In the genomic region with DNA sequence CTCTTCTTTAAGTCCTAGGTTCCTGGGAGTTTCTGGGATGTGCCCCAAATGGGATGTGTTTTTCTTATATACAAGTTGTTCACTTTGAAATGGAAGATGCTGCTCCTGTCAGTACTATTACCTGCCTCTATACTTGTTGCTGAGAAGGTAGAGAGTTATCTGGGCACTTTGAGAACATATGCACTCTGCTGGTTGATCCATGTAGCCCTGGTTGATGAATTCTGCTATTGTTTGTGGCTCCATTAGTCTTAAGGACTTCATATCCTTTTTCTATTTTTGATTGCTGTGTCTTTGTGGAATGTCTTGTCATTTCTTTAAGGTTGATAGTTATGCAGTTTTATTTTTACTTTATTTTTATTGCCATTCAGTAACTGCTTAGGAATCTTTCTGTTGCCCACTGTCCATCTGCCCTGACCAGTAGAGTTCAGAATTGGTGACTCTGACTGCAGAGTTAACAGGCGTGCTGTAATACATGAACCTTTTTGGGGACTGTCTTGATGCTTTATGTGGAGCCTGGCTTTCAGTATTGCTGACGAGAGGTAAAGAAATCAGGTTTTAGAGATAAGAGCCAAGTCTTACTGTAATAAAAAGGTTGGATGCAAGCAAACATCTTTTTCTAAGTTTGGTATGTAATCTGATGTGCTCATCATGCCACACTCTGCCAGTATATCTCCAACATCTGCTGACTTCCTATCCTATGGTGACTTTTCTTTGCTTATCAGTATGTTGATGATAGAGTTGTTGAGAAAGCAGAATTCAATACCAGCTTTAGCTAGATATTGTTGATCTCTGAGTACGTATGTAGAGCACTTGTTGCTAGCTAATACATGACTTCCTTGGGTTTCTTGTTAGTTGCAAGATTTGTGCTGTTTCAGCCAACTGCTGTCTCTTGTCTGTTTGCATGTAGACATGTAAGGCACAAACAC, we compare ENCODE assay signal across 3 cellular contexts.
TF ChIP-seq lines count a peak whose summit lies in the region.

No MANE protein-coding gene starts in this region.

TF ChIP-seq in SK-N-SH, 30 proteins besides CTCF, POLR2A, EP300 and RAD21 (continues in another document):
- TF ChIP-seq YY1 (IDR thresholded peaks at IDR 0.05; ENCODE audit: low read depth) (no peak), EZH2phosphoT487 (IDR thresholded peaks at IDR 0.05; ENCODE audit: borderline replicate concordance, low read depth) (no peak), TEAD4 (IDR thresholded peaks at IDR 0.05; ENCODE audit: borderline replicate concordance, insufficient read depth) (no peak), CHD2 (IDR thresholded peaks at IDR 0.05; ENCODE audit: low read length, partially characterized antibody) (no peak), SIN3A (IDR thresholded peaks at IDR 0.05; ENCODE audit: borderline replicate concordance, low read depth, low read length) (no peak), FOXJ3 (CRISPR knock-in tag; IDR thresholded peaks at IDR 0.05) (no peak), MXI1 (IDR thresholded peaks at IDR 0.05; ENCODE audit: low read depth, low read length) (no peak), RFX5 (IDR thresholded peaks at IDR 0.05; ENCODE audit: low read length) (no peak), TAF1 (IDR thresholded peaks at IDR 0.05; ENCODE audit: borderline replicate concordance, low read depth, low read length) (no peak), FOXM1 (IDR thresholded peaks at IDR 0.05; ENCODE audit: low read depth) (no peak), FOSL2 (IDR thresholded peaks at IDR 0.05; ENCODE audit: borderline replicate concordance, low read depth) (no peak), GATA2 (CRISPR knock-in tag; IDR thresholded peaks at IDR 0.05) (no peak)
- TF ChIP-seq, protein P1, sequence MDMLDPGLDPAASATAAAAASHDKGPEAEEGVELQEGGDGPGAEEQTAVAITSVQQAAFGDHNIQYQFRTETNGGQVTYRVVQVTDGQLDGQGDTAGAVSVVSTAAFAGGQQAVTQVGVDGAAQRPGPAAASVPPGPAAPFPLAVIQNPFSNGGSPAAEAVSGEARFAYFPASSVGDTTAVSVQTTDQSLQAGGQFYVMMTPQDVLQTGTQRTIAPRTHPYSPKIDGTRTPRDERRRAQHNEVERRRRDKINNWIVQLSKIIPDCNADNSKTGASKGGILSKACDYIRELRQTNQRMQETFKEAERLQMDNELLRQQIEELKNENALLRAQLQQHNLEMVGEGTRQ (IDR thresholded peaks at IDR 0.05; ENCODE audit: borderline replicate concordance, low read depth, low read length) = no peak
- TF ChIP-seq, protein P2, sequence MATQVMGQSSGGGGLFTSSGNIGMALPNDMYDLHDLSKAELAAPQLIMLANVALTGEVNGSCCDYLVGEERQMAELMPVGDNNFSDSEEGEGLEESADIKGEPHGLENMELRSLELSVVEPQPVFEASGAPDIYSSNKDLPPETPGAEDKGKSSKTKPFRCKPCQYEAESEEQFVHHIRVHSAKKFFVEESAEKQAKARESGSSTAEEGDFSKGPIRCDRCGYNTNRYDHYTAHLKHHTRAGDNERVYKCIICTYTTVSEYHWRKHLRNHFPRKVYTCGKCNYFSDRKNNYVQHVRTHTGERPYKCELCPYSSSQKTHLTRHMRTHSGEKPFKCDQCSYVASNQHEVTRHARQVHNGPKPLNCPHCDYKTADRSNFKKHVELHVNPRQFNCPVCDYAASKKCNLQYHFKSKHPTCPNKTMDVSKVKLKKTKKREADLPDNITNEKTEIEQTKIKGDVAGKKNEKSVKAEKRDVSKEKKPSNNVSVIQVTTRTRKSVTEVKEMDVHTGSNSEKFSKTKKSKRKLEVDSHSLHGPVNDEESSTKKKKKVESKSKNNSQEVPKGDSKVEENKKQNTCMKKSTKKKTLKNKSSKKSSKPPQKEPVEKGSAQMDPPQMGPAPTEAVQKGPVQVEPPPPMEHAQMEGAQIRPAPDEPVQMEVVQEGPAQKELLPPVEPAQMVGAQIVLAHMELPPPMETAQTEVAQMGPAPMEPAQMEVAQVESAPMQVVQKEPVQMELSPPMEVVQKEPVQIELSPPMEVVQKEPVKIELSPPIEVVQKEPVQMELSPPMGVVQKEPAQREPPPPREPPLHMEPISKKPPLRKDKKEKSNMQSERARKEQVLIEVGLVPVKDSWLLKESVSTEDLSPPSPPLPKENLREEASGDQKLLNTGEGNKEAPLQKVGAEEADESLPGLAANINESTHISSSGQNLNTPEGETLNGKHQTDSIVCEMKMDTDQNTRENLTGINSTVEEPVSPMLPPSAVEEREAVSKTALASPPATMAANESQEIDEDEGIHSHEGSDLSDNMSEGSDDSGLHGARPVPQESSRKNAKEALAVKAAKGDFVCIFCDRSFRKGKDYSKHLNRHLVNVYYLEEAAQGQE (IDR thresholded peaks at IDR 0.05; ENCODE audit: low read depth, low read length) = no peak
- TF ChIP-seq, protein P3, sequence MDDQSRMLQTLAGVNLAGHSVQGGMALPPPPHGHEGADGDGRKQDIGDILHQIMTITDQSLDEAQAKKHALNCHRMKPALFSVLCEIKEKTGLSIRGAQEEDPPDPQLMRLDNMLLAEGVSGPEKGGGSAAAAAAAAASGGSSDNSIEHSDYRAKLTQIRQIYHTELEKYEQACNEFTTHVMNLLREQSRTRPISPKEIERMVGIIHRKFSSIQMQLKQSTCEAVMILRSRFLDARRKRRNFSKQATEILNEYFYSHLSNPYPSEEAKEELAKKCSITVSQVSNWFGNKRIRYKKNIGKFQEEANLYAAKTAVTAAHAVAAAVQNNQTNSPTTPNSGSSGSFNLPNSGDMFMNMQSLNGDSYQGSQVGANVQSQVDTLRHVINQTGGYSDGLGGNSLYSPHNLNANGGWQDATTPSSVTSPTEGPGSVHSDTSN (IDR thresholded peaks at IDR 0.05) = no peak

TF ChIP-seq in SK-N-SH treated with all-trans-retinoic acid at 6 μM for 48 hours, 23 proteins besides CTCF, POLR2A, EP300 and RAD21 (continues in another document):
- TF ChIP-seq ZC3H10 (CRISPR knock-in tag; IDR thresholded peaks at IDR 0.05) (no peak), BACH2 (CRISPR knock-in tag; IDR thresholded peaks at IDR 0.05; ENCODE audit: borderline replicate concordance) (no peak), CSDC2 (CRISPR knock-in tag; IDR thresholded peaks at IDR 0.05) (no peak), ISL1 (CRISPR knock-in tag; IDR thresholded peaks at IDR 0.05) (no peak), ZNF70 (CRISPR knock-in tag; IDR thresholded peaks at IDR 0.05) (no peak), TCF4 (CRISPR knock-in tag; IDR thresholded peaks at IDR 0.05; ENCODE audit: borderline replicate concordance) (no peak), ESRRG (CRISPR knock-in tag; IDR thresholded peaks at IDR 0.05) (no peak), ZNF565 (CRISPR knock-in tag; conservative IDR thresholded peaks at IDR 0.05; ENCODE audit: low read depth) (no peak), GLIS3 (CRISPR knock-in tag; IDR thresholded peaks at IDR 0.05) (no peak), ZFP3 (CRISPR knock-in tag; IDR thresholded peaks at IDR 0.05) (no peak), ZNF8 (CRISPR knock-in tag; IDR thresholded peaks at IDR 0.05) (no peak), ARNTL (CRISPR knock-in tag; IDR thresholded peaks at IDR 0.05; ENCODE audit: borderline replicate concordance, low read depth) (no peak), TOX (CRISPR knock-in tag; IDR thresholded peaks at IDR 0.05; ENCODE audit: borderline replicate concordance) (no peak), ZFP30 (CRISPR knock-in tag; IDR thresholded peaks at IDR 0.05) (no peak)
- TF ChIP-seq, protein P4, sequence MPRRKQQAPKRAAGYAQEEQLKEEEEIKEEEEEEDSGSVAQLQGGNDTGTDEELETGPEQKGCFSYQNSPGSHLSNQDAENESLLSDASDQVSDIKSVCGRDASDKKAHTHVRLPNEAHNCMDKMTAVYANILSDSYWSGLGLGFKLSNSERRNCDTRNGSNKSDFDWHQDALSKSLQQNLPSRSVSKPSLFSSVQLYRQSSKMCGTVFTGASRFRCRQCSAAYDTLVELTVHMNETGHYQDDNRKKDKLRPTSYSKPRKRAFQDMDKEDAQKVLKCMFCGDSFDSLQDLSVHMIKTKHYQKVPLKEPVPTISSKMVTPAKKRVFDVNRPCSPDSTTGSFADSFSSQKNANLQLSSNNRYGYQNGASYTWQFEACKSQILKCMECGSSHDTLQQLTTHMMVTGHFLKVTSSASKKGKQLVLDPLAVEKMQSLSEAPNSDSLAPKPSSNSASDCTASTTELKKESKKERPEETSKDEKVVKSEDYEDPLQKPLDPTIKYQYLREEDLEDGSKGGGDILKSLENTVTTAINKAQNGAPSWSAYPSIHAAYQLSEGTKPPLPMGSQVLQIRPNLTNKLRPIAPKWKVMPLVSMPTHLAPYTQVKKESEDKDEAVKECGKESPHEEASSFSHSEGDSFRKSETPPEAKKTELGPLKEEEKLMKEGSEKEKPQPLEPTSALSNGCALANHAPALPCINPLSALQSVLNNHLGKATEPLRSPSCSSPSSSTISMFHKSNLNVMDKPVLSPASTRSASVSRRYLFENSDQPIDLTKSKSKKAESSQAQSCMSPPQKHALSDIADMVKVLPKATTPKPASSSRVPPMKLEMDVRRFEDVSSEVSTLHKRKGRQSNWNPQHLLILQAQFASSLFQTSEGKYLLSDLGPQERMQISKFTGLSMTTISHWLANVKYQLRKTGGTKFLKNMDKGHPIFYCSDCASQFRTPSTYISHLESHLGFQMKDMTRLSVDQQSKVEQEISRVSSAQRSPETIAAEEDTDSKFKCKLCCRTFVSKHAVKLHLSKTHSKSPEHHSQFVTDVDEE (CRISPR knock-in tag; IDR thresholded peaks at IDR 0.05) = no peak
- TF ChIP-seq, protein P5, sequence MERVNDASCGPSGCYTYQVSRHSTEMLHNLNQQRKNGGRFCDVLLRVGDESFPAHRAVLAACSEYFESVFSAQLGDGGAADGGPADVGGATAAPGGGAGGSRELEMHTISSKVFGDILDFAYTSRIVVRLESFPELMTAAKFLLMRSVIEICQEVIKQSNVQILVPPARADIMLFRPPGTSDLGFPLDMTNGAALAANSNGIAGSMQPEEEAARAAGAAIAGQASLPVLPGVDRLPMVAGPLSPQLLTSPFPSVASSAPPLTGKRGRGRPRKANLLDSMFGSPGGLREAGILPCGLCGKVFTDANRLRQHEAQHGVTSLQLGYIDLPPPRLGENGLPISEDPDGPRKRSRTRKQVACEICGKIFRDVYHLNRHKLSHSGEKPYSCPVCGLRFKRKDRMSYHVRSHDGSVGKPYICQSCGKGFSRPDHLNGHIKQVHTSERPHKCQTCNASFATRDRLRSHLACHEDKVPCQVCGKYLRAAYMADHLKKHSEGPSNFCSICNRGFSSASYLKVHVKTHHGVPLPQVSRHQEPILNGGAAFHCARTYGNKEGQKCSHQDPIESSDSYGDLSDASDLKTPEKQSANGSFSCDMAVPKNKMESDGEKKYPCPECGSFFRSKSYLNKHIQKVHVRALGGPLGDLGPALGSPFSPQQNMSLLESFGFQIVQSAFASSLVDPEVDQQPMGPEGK (CRISPR knock-in tag; IDR thresholded peaks at IDR 0.05; ENCODE audit: borderline replicate concordance) = no peak

TF ChIP-seq in endothelial cell of umbilical vein, 7 proteins besides CTCF, POLR2A, EP300 and RAD21:
- TF ChIP-seq EZH2 (IDR thresholded peaks at IDR 0.05; ENCODE audit: borderline replicate concordance, low read depth, low read length, severe bottlenecking) (no peak), MYC (IDR thresholded peaks at IDR 0.05; ENCODE audit: low read depth, low read length) (no peak), JUN (IDR thresholded peaks at IDR 0.05; ENCODE audit: borderline replicate concordance, insufficient read depth, insufficient read length, low read depth) (no peak), FOS (IDR thresholded peaks at IDR 0.05; ENCODE audit: borderline replicate concordance, insufficient read depth, low read length) (no peak), POLR2AphosphoS5 (IDR thresholded peaks at IDR 0.05; ENCODE audit: insufficient read depth, low read depth, low read length) (no peak), GATA2 (IDR thresholded peaks at IDR 0.05; ENCODE audit: insufficient read depth, insufficient read length, low read depth, low read length) (no peak)
- TF ChIP-seq, protein P6, sequence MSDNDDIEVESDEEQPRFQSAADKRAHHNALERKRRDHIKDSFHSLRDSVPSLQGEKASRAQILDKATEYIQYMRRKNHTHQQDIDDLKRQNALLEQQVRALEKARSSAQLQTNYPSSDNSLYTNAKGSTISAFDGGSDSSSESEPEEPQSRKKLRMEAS (IDR thresholded peaks at IDR 0.05; ENCODE audit: insufficient read depth, insufficient read length) = no peak
